ENCODE assay signal across 3 cellular contexts in the genomic region with DNA sequence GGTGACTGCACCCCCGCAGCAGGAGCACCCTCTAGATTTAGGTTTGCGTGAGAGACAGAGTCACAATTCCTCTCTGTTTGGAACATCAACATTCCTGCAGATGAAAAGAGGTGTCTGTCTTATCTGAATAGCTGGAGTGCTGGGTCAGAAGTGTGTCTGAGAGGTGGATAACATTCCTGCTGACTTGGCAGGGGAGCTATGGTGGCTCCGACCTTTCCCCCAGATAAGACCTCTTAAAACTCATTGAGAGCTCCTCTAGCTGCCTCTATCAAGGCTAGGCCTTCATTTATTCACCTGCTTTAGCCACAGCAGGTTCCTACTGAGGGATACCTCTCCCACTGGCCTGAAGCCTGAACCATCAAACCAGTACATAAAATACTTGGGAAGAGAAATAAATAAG.
"Had no signal": no experiment of that assay in that cellular context is flagged by ENCODE, and none has a peak within 500 bp of the region (broad histone marks: within the 10 kb centered on the region; RNA-seq: fewer than 3 reads in every experiment).

No MANE protein-coding gene starts in this region.

- DNase-seq: H9, HCEC 1CT had no signal

- ATAC-seq: GM23338 had no signal

- H3K4me2 ChIP-seq: GM23338 had no signal

- H3K4me3 ChIP-seq: GM23338 had no signal
